Comparison of ENCODE assay signal across 7 cellular contexts in the genomic region with DNA sequence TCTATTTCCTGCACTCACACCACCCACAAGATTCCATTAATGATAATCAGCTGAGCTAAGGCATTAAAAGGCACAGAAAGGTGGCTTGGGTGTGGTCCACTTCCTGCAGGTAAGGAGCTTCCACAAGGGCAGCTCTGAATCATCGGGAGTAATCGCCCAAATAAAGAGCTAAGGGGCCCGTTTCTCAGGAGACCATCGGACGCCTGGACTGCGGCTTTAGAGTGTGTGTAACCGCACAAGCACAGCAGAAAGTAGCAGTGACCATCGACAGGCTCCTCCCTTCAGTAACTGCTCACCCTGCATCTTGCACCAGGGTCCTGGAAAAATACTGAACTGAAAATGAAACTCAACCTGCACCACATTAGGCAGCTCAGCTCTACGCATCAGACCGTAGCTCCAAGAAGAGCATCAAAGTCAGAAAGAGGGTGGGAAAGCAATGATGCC. TPM values are rescaled to one million over a fixed set of nuclear protein-coding genes. Genes with fewer than 3 reads are reported as not detected.
DNase-seq lines count a peak whose midpoint lies in the region; ATAC-seq, FAIRE-seq and TF ChIP-seq lines count a peak whose summit lies in the region.

No MANE protein-coding gene starts in this region.

- no peaks in the 10 kb centered on the region for H3F3A ChIP-seq in Loucy (ENCODE audit: low read depth)

- peak; percentile 90 for ATAC-seq in GM18511 (IDR thresholded peaks at IDR 0.05; ENCODE audit: unreplicated experiment)
- ATAC-seq in stimulated activated naive B cell treated with anti-CD40 and anti-IgM and Interleukin-4, amounts not matched to agents 10 μg/mL and 1 μg/mL and 100 μg/mL, for 72 hours (replicated peaks): peak; percentile 92 to 94

- intact Hi-C loops in activated T-helper 2 cell treated with anti-CD3 and anti-CD28 coated beads, Interferon-gamma antibody, Interleukin-2, Interleukin-4, amounts not matched to agents 10 μg/mL and 5 μg/mL and 100 μg/mL, durations not matched to agents 14 hours and 24 hours and 36 hours (cut with micrococcal nuclease): loop anchor here (1.0 to 10.0 kb wide), 6 partner anchors 8 to 1139 kb away; a partner anchor contains a TSS

- H3K4me1 Mint-ChIP-seq in activated T-helper 2 cell treated with anti-CD3 and anti-CD28 coated beads, Interferon-gamma antibody, Interleukin-2, Interleukin-4, amounts not matched to agents 10 μg/mL and 5 μg/mL and 100 μg/mL, durations not matched to agents 14 hours and 24 hours and 36 hours (ENCODE audit: low read depth): peaks cover 83% of the 10 kb centered on the region
- H3K4me1 Mint-ChIP-seq in stimulated activated naive B cell treated with anti-CD40 and anti-IgM and Interleukin-4, amounts not matched to agents 10 μg/mL and 1 μg/mL and 100 μg/mL, for 72 hours: peaks cover 65 to 95% of the 10 kb centered on the region in 2 donors

- H3K4me3 ChIP-seq in Loucy (ENCODE audit: low read length, poor library complexity, severe bottlenecking) (peak overlapping the region; percentile 90), right atrium auricular region (peak overlapping the region in 1 of 2 donors; percentile 14)

- TF ChIP-seq CTCF in Loucy (conservative IDR thresholded peaks at IDR 0.05; ENCODE audit: low read length) (no peak), right atrium auricular region (IDR thresholded peaks at IDR 0.05) (no peak)

- H3K27me3 Mint-ChIP-seq in activated T-helper 2 cell treated with anti-CD3 and anti-CD28 coated beads, Interferon-gamma antibody, Interleukin-2, Interleukin-4, amounts not matched to agents 10 μg/mL and 5 μg/mL and 100 μg/mL, durations not matched to agents 14 hours and 24 hours and 36 hours (ENCODE audit: low read depth): no peaks in the 10 kb centered on the region
- H3K27me3 Mint-ChIP-seq in stimulated activated naive B cell treated with anti-CD40 and anti-IgM and Interleukin-4, amounts not matched to agents 10 μg/mL and 1 μg/mL and 100 μg/mL, for 72 hours: no peaks in the 10 kb centered on the region

- H3K4me1 ChIP-seq in Loucy (ENCODE audit: insufficient read depth, low read length, poor library complexity, severe bottlenecking): peaks cover 53% of the 10 kb centered on the region
- peaks cover 0 to 63% of the 10 kb centered on the region in 2 donors for H3K4me1 ChIP-seq in right atrium auricular region

- no peak overlapping the region for H2AFZ ChIP-seq in Loucy (ENCODE audit: low read length)

- H3K27ac ChIP-seq in right atrium auricular region: peak overlapping the region; percentile 15 to 49

- H3K9ac ChIP-seq in Loucy (ENCODE audit: low read depth, low read length, poor library complexity, severe bottlenecking): peak overlapping the region; percentile 42

- TF ChIP-seq POLR2A in H54 (IDR thresholded peaks at IDR 0.05; ENCODE audit: low read depth, low read length): no peak

- DNase-seq in H54 (ENCODE audit: insufficient read length, low spot score) (peak; percentile 95), right atrium auricular region (ENCODE audit: low spot score) (no peak), NCI-H1092 (lab: John Stamatoyannopoulos, UW) (no peak)
- DNase-seq in activated T-helper 2 cell treated with anti-CD3 and anti-CD28 coated beads, Interferon-gamma antibody, Interleukin-2, Interleukin-4, amounts not matched to agents 10 μg/mL and 5 μg/mL and 100 μg/mL, durations not matched to agents 14 hours and 24 hours and 36 hours (ENCODE audit: low spot score): peak; percentile 53
- peak; percentile 59 for DNase-seq in stimulated activated naive B cell treated with anti-CD40 and anti-IgM and Interleukin-4, amounts not matched to agents 10 μg/mL and 1 μg/mL and 100 μg/mL, for 72 hours

- peaks cover 3% of the 10 kb centered on the region for H3K27me3 ChIP-seq in Loucy (ENCODE audit: insufficient read depth, low read length, poor library complexity, severe bottlenecking)
- H3K27me3 ChIP-seq in right atrium auricular region: no peaks in the 10 kb centered on the region

- H3K36me3 ChIP-seq in Loucy (ENCODE audit: insufficient read depth, low read length) (no peaks in the 10 kb centered on the region), right atrium auricular region (no peaks in the 10 kb centered on the region)

- peak overlapping the region; percentile 73 for H3K4me3 Mint-ChIP-seq in activated T-helper 2 cell treated with anti-CD3 and anti-CD28 coated beads, Interferon-gamma antibody, Interleukin-2, Interleukin-4, amounts not matched to agents 10 μg/mL and 5 μg/mL and 100 μg/mL, durations not matched to agents 14 hours and 24 hours and 36 hours (ENCODE audit: low read depth)
- H3K4me3 Mint-ChIP-seq in stimulated activated naive B cell treated with anti-CD40 and anti-IgM and Interleukin-4, amounts not matched to agents 10 μg/mL and 1 μg/mL and 100 μg/mL, for 72 hours: peak overlapping the region; percentile 72

- H3K9me3 Mint-ChIP-seq in activated T-helper 2 cell treated with anti-CD3 and anti-CD28 coated beads, Interferon-gamma antibody, Interleukin-2, Interleukin-4, amounts not matched to agents 10 μg/mL and 5 μg/mL and 100 μg/mL, durations not matched to agents 14 hours and 24 hours and 36 hours: peaks cover 9% of the 10 kb centered on the region
- peaks cover 0 to 2% of the 10 kb centered on the region in 2 donors for H3K9me3 Mint-ChIP-seq in stimulated activated naive B cell treated with anti-CD40 and anti-IgM and Interleukin-4, amounts not matched to agents 10 μg/mL and 1 μg/mL and 100 μg/mL, for 72 hours

- no peaks in the 10 kb centered on the region for H3K9me3 ChIP-seq in Loucy (ENCODE audit: insufficient read depth, low read depth, low read length)
- no peaks in the 10 kb centered on the region for H3K9me3 ChIP-seq in right atrium auricular region

- peak; percentile 95 for FAIRE-seq in H54 (lab: Jason Lieb, UNC)

- peaks cover 87% of the 10 kb centered on the region for H4K20me1 ChIP-seq in Loucy (ENCODE audit: insufficient read depth, low read length, poor library complexity, severe bottlenecking)

- H3K9me2 ChIP-seq in Loucy (replicated peaks; ENCODE audit: low read depth, low read length): no peaks in the 10 kb centered on the region

- H3K36me3 Mint-ChIP-seq in activated T-helper 2 cell treated with anti-CD3 and anti-CD28 coated beads, Interferon-gamma antibody, Interleukin-2, Interleukin-4, amounts not matched to agents 10 μg/mL and 5 μg/mL and 100 μg/mL, durations not matched to agents 14 hours and 24 hours and 36 hours (ENCODE audit: low read depth): peaks cover 68% of the 10 kb centered on the region
- peaks cover 35 to 51% of the 10 kb centered on the region in 2 donors for H3K36me3 Mint-ChIP-seq in stimulated activated naive B cell treated with anti-CD40 and anti-IgM and Interleukin-4, amounts not matched to agents 10 μg/mL and 1 μg/mL and 100 μg/mL, for 72 hours

- H3K4me2 ChIP-seq in Loucy (ENCODE audit: low read depth, low read length, poor library complexity, severe bottlenecking): peak overlapping the region; percentile 84

- peaks cover 100% of the 10 kb centered on the region for H3K79me2 ChIP-seq in Loucy (ENCODE audit: insufficient read depth, low read length)

- H3K27ac Mint-ChIP-seq in activated T-helper 2 cell treated with anti-CD3 and anti-CD28 coated beads, Interferon-gamma antibody, Interleukin-2, Interleukin-4, amounts not matched to agents 10 μg/mL and 5 μg/mL and 100 μg/mL, durations not matched to agents 14 hours and 24 hours and 36 hours: peak overlapping the region; percentile 83
- H3K27ac Mint-ChIP-seq in stimulated activated naive B cell treated with anti-CD40 and anti-IgM and Interleukin-4, amounts not matched to agents 10 μg/mL and 1 μg/mL and 100 μg/mL, for 72 hours: peak overlapping the region; percentile 87

RNA-seq across cellular contexts. Expression of a gene that starts 6.0 kb away (rescaled TPM):
- total RNA-seq in activated T-helper 2 cell treated with anti-CD3 and anti-CD28 coated beads, Interferon-gamma antibody, Interleukin-2, Interleukin-4, amounts not matched to agents 10 μg/mL and 5 μg/mL and 100 μg/mL, durations not matched to agents 14 hours and 24 hours and 36 hours: 119 and 127 TPM in 2 replicates
- total RNA-seq in right atrium auricular region: 10 to 100 TPM; 55.8 to 63.2 TPM

Comparison
In these comparisons a context has a peak if more than half of its experiments do, and no peak if none do; other contexts are left out.
1. DNase-seq: peak in H54 (single experiment), activated T-helper 2 cell treated with anti-CD3 and anti-CD28 coated beads, Interferon-gamma antibody, Interleukin-2, Interleukin-4, amounts not matched to agents 10 μg/mL and 5 μg/mL and 100 μg/mL, durations not matched to agents 14 hours and 24 hours and 36 hours (single experiment) and stimulated activated naive B cell treated with anti-CD40 and anti-IgM and Interleukin-4, amounts not matched to agents 10 μg/mL and 1 μg/mL and 100 μg/mL, for 72 hours (single experiment); none in right atrium auricular region (single experiment) and NCI-H1092 (single experiment).